ENCODE assay signal across 1 cellular context in the genomic region with DNA sequence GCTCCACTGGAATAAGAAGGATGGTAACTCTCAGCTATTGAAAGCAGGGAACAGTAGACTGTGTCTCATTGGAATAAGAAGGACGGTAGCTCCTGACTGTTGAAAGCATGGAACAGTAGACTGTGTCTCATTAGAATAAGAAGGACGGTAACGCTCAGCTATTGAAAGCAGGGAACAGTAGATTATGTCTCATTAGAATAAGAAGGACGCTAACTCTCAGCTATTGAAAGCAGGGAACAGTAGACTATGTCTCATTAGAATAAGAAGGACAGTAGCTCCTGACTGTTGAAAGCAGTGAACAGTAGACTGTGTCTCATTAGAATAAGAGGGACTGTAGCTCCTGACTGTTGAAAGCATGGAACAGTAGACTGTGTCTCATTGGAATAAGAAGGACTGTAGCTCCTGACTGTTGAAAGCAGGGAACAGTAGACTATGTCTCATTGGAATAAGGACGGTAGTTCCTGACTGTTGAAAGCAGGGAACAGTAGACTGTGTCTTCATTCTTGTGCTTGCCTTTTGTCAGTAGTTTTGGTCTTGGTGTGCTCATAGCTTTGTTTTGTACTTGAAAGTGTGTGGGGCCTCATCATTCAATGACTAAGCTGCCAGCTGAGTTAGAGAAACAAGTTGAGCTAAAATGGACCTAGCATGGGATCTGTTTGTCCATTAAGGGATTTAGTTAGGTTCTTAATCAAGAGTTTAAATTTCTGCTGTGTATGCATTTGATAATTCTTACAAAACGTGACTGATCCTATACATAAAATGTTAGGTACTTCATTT.
TF ChIP-seq lines count a peak whose summit lies in the region.

No MANE protein-coding gene starts in this region.

TF ChIP-seq in IMR-90, 13 proteins besides CTCF, POLR2A, EP300 and RAD21:
- no peak for TF ChIP-seq BHLHE40 (IDR thresholded peaks at IDR 0.05; ENCODE audit: low read depth, low read length)
- no peak for TF ChIP-seq MAFK (IDR thresholded peaks at IDR 0.05; ENCODE audit: low read depth, low read length)
- TF ChIP-seq NFE2L2 (IDR thresholded peaks at IDR 0.05; ENCODE audit: low read depth, low read length): no peak
- TF ChIP-seq FOS (IDR thresholded peaks at IDR 0.05; ENCODE audit: low read depth, low read length): no peak
- no peak for TF ChIP-seq MXI1 (IDR thresholded peaks at IDR 0.05; ENCODE audit: borderline replicate concordance, low read depth, low read length)
- TF ChIP-seq, protein P1, sequence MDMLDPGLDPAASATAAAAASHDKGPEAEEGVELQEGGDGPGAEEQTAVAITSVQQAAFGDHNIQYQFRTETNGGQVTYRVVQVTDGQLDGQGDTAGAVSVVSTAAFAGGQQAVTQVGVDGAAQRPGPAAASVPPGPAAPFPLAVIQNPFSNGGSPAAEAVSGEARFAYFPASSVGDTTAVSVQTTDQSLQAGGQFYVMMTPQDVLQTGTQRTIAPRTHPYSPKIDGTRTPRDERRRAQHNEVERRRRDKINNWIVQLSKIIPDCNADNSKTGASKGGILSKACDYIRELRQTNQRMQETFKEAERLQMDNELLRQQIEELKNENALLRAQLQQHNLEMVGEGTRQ (IDR thresholded peaks at IDR 0.05; ENCODE audit: low read depth, low read length): no peak
- no peak for TF ChIP-seq SMC3 (IDR thresholded peaks at IDR 0.05; ENCODE audit: low read depth, low read length)
- TF ChIP-seq CHD1 (IDR thresholded peaks at IDR 0.05; ENCODE audit: low read depth, low read length): no peak
- TF ChIP-seq, protein P2, sequence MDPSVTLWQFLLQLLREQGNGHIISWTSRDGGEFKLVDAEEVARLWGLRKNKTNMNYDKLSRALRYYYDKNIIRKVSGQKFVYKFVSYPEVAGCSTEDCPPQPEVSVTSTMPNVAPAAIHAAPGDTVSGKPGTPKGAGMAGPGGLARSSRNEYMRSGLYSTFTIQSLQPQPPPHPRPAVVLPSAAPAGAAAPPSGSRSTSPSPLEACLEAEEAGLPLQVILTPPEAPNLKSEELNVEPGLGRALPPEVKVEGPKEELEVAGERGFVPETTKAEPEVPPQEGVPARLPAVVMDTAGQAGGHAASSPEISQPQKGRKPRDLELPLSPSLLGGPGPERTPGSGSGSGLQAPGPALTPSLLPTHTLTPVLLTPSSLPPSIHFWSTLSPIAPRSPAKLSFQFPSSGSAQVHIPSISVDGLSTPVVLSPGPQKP (IDR thresholded peaks at IDR 0.05; ENCODE audit: borderline replicate concordance, low read depth, low read length): no peak
- no peak for TF ChIP-seq RCOR1 (IDR thresholded peaks at IDR 0.05; ENCODE audit: insufficient replicate concordance, low read length)
- no peak for TF ChIP-seq CEBPB (IDR thresholded peaks at IDR 0.05; ENCODE audit: low read depth, low read length)
- TF ChIP-seq RFX5 (IDR thresholded peaks at IDR 0.05; ENCODE audit: low read depth, low read length): no peak
- TF ChIP-seq MAZ (IDR thresholded peaks at IDR 0.05; ENCODE audit: borderline replicate concordance, low read depth, low read length): no peak
